8 cellular contexts compared by ENCODE assay signal in genomic region chr1:182604128-182604834, GRCh38. TPM values are rescaled to one million over a fixed set of nuclear protein-coding genes. Genes with fewer than 3 reads are reported as not detected.
A peak's percentile ranks its signal among the peaks of the same experiment; 100 is the strongest.
DNase-seq lines count a peak whose midpoint lies in the region; ATAC-seq and TF ChIP-seq lines count a peak whose summit lies in the region.

RGS16 (minus strand) TSS chr1:182604389; CDS start chr1:182604259, 130 bp downstream.

- DNase-seq in NCI-H1694 treated with DMSO at 0.1 percent for 48 hours (lab: John Stamatoyannopoulos, UW) = peak; percentile 95
- DNase-seq in T-helper 17 cell = peak; percentile 82 to 86 (median 83)
- peak; percentile 60 for DNase-seq in amniotic stem cell (lab: John Stamatoyannopoulos, UW)
- peak; percentile 93 for DNase-seq in right atrium auricular region (ENCODE audit: low spot score)
- peak; percentile 97 to 98 for DNase-seq in aorta

- intact Hi-C loops in aorta (cut with DNase I) = loop anchor here (1.0 to 5.0 kb wide), 4 partner anchors 10 to 98 kb away; no protein-coding TSS in a partner anchor

- peak within 1 kb of the TSS; percentile 90 for H3K4me3 Mint-ChIP-seq in T-helper 17 cell

- peak in 1 of 2 donors; percentile 22 for TF ChIP-seq CTCF in right atrium auricular region (IDR thresholded peaks at IDR 0.05)

- H3K27me3 Mint-ChIP-seq in T-helper 17 cell = peaks cover 11% of the 10 kb centered on the region

- peaks cover 22% of the 10 kb centered on the region for H3K4me1 Mint-ChIP-seq in T-helper 17 cell

- no peak within 1 kb of the TSS for H3K27ac Mint-ChIP-seq in T-helper 17 cell

- H3K27me3 ChIP-seq in right atrium auricular region = no peaks in the 10 kb centered on the region
- no peaks in the 10 kb centered on the region for H3K27me3 ChIP-seq in rectal smooth muscle tissue (ENCODE audit: control insufficient read depth, insufficient read depth, low read length)
- H3K27me3 ChIP-seq in aorta (ENCODE audit: control insufficient read depth in 1 of 2, insufficient read depth in 2 of 2, low read length in 1 of 2) = no peaks in the 10 kb centered on the region

- ATAC-seq in GM18499 (IDR thresholded peaks at IDR 0.05; ENCODE audit: insufficient read depth, unreplicated experiment) (peak; percentile 56), HG02884 (IDR thresholded peaks at IDR 0.05; ENCODE audit: unreplicated experiment) (peak; percentile 91), T-helper 17 cell (peak; percentile 87), aorta (ENCODE audit: low FRiP score) (peak; percentile 96)

- 1 to 3% methylated on average over 41 to 44 of the region's 44 CpGs for WGBS in aorta, 2 donors

- peak within 1 kb of the TSS; percentile 53 for H3K9ac ChIP-seq in rectal smooth muscle tissue (ENCODE audit: low read length)

- no peaks in the 10 kb centered on the region for H3K36me3 ChIP-seq in right atrium auricular region
- H3K36me3 ChIP-seq in rectal smooth muscle tissue (ENCODE audit: control insufficient read depth, insufficient read depth, low read length) = peaks cover 2% of the 10 kb centered on the region
- H3K36me3 ChIP-seq in aorta (ENCODE audit: control insufficient read depth in 1 of 2, insufficient read depth in 2 of 2, low read length in 1 of 2) = no peaks in the 10 kb centered on the region

- H3K27ac ChIP-seq in right atrium auricular region = peak within 1 kb of the TSS; percentile 27 to 65
- H3K27ac ChIP-seq in rectal smooth muscle tissue (ENCODE audit: low read depth, low read length) = peak within 1 kb of the TSS; percentile 58
- no peak within 1 kb of the TSS for H3K27ac ChIP-seq in aorta (ENCODE audit: low read depth in 1 of 2, low read length in 2 of 2)

- H3K4me3 ChIP-seq in right atrium auricular region (peak within 1 kb of the TSS; percentile 42 to 58), rectal smooth muscle tissue (ENCODE audit: low read length) (peak within 1 kb of the TSS; percentile 80), aorta (ENCODE audit: low read length in 2 of 2) (peak within 1 kb of the TSS; percentile 23 to 29)

- peaks cover 2% of the 10 kb centered on the region for H3K36me3 Mint-ChIP-seq in T-helper 17 cell (ENCODE audit: low read depth)

- H3K4me1 ChIP-seq in right atrium auricular region = peaks cover 0 to 21% of the 10 kb centered on the region in 2 donors
- H3K4me1 ChIP-seq in rectal smooth muscle tissue (ENCODE audit: control insufficient read depth, insufficient read depth, low read length) = peaks cover 5% of the 10 kb centered on the region
- H3K4me1 ChIP-seq in aorta (ENCODE audit: control insufficient read depth in 1 of 2, insufficient read depth in 2 of 2, low read length in 2 of 2) = no peaks in the 10 kb centered on the region

- no peaks in the 10 kb centered on the region for H3K9me3 ChIP-seq in T-helper 17 cell (ENCODE audit: control insufficient read depth, low read length, poor library complexity, severe bottlenecking)
- no peaks in the 10 kb centered on the region for H3K9me3 ChIP-seq in right atrium auricular region
- H3K9me3 ChIP-seq in aorta (ENCODE audit: control insufficient read depth, low read length) = no peaks in the 10 kb centered on the region

RNA-seq across cellular contexts. Expression of gene RGS16, which starts in this region (rescaled TPM):
- 10 to 100 TPM; 23.4 to 23.5 TPM for total RNA-seq in T-helper 17 cell
- 1 to 10 TPM; 1.4 to 2.2 TPM for total RNA-seq in right atrium auricular region
- 10 to 100 TPM in 1 of 2 donors, 1 to 10 TPM in 1; 9.2 to 20.9 TPM for total RNA-seq in aorta
- polyA plus RNA-seq in aorta = 1 to 10 TPM in 1 of 2 donors, under 1 TPM in 1; 0.50 to 7.0 TPM

Comparison
In these comparisons a context has a peak if more than half of its experiments do, and no peak if none do; other contexts are left out.
1. H3K27ac ChIP-seq: peak in right atrium auricular region (2 of 2) and rectal smooth muscle tissue (single experiment); none in aorta (0 of 2).
2. H3K4me3 ChIP-seq: peak in every context shown above with its lines; median percentile 80 in rectal smooth muscle tissue; 50 in right atrium auricular region; 26 in aorta.
3. Peak in every context shown above with its lines, with median percentiles within 50 percentile points of each other: ATAC-seq and DNase-seq.